9 cellular contexts compared by ENCODE assay signal in genomic region chr1:226846801-226847200, GRCh38.
"Had no signal": no experiment of that assay in that cellular context is flagged by ENCODE, and none has a peak within 500 bp of the region (broad histone marks: within the 10 kb centered on the region; RNA-seq: fewer than 3 reads in every experiment).

No MANE protein-coding gene starts in this region.

- H3K9me3 ChIP-seq: psoas muscle had no signal

- ATAC-seq: left colon, psoas muscle, sciatic nerve had no signal

- H3K27ac ChIP-seq: psoas muscle had no signal

- DNase-seq: activated B cell treated with CpG ODN at 0.5 μM for 24 hours; activated CD4-positive, alpha-beta T cell treated with anti-CD3 and anti-CD28 coated beads, Interleukin-2, amount 10 ng/mL, durations not matched to agents 7 days and 5 days; activated CD8-positive, alpha-beta memory T cell treated with anti-CD3 and anti-CD28 coated beads for 24 hours; activated naive CD4-positive, alpha-beta T cell treated with anti-CD3 and anti-CD28 coated beads, Interleukin-2, amount 10 ng/mL, durations not matched to agents 7 days and 5 days; effector memory CD4-positive, alpha-beta T cell; left colon; psoas muscle; stimulated activated naive CD4-positive, alpha-beta T cell treated with Interleukin-2 at 50 U/mL for 16 hours had no signal

- H3K4me3 ChIP-seq: psoas muscle had no signal

- H3K4me1 ChIP-seq: psoas muscle had no signal
